In the genomic region with DNA sequence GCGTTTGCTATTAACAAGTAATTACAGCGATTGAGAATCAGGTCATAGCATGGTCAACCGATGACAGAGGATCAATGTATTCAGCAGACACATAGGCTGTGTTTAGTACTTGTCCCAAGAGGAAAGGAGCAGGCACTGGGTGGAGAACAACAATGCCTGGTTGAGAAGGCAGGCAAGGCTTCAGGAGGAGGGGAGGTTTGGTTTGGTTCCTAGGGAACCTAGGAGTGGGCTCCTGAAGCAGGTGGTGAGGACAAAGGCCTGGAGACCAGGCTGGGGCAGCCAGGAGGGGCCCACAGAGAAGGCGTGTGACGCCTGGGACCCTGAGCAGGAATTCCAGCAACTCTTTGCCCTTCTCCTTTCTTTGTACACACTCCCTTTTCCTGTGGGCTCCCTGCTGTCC, we compare ENCODE assay signal across 17 cellular contexts.
"Had no signal": no experiment of that assay in that cellular context is flagged by ENCODE, and none has a peak within 500 bp of the region (broad histone marks: within the 10 kb centered on the region; RNA-seq: fewer than 3 reads in every experiment).

No MANE protein-coding gene starts in this region.

- H3K9me3 Mint-ChIP-seq: activated CD4-positive, alpha-beta T cell treated with anti-CD3 and anti-CD28 coated beads, Interleukin-2, amount 10 ng/mL, durations not matched to agents 24 days and 14 days; activated T-helper 1 cell treated with anti-CD3 and anti-CD28 coated beads, Interleukin-12 subunit alpha, Interleukin-12 subunit beta, Interleukin-2, Interleukin-4 antibody, amounts not matched to agents 30 ng/mL and 10 ng/mL and 1 ng/mL, durations not matched to agents 14 hours and 24 hours and 36 hours; memory B cell; natural killer cell had no signal

- H3K27ac ChIP-seq: left ventricle myocardium inferior, sigmoid colon, spleen, thoracic aorta had no signal

- H3K4me1 ChIP-seq: spleen had no signal

- H3K36me3 ChIP-seq: left ventricle myocardium inferior, sigmoid colon, spleen, thoracic aorta had no signal

- H3K27ac Mint-ChIP-seq: activated CD4-positive, alpha-beta T cell treated with anti-CD3 and anti-CD28 coated beads, Interleukin-2, amount 10 ng/mL, durations not matched to agents 24 days and 14 days; activated T-helper 1 cell treated with anti-CD3 and anti-CD28 coated beads, Interleukin-12 subunit alpha, Interleukin-12 subunit beta, Interleukin-2, Interleukin-4 antibody, amounts not matched to agents 30 ng/mL and 10 ng/mL and 1 ng/mL, durations not matched to agents 14 hours and 24 hours and 36 hours; memory B cell; natural killer cell had no signal

- DNase-seq: activated CD4-positive, alpha-beta T cell treated with anti-CD3 and anti-CD28 coated beads, Interleukin-2, amount 10 ng/mL, durations not matched to agents 24 days and 14 days; activated CD4-positive, CD25-positive, alpha-beta regulatory T cell; cortex of kidney; effector CD8-positive, alpha-beta T cell; foreskin fibroblast; hippocampal formation; kidney; natural killer cell; nucleus accumbens; sigmoid colon; spleen; stimulated activated CD4-positive, alpha-beta T cell treated with anti-CD3 and anti-CD28 coated beads, Interleukin-1b, Interleukin-23, amount 100 ng/mL, for 48 hours; T-helper 2 cell had no signal

- H3K9me3 ChIP-seq: left ventricle myocardium inferior, sigmoid colon, spleen, thoracic aorta had no signal

- H3K4me3 Mint-ChIP-seq: activated CD4-positive, alpha-beta T cell treated with anti-CD3 and anti-CD28 coated beads, Interleukin-2, amount 10 ng/mL, durations not matched to agents 24 days and 14 days; activated T-helper 1 cell treated with anti-CD3 and anti-CD28 coated beads, Interleukin-12 subunit alpha, Interleukin-12 subunit beta, Interleukin-2, Interleukin-4 antibody, amounts not matched to agents 30 ng/mL and 10 ng/mL and 1 ng/mL, durations not matched to agents 14 hours and 24 hours and 36 hours; memory B cell; natural killer cell had no signal

- H3K36me3 Mint-ChIP-seq: memory B cell, natural killer cell had no signal

- H3K4me3 ChIP-seq: left ventricle myocardium inferior, sigmoid colon, spleen, thoracic aorta had no signal

- ATAC-seq: natural killer cell had no signal

- H3K27me3 ChIP-seq: sigmoid colon had no signal

- H3K4me1 Mint-ChIP-seq: activated CD4-positive, alpha-beta T cell treated with anti-CD3 and anti-CD28 coated beads, Interleukin-2, amount 10 ng/mL, durations not matched to agents 24 days and 14 days; memory B cell; natural killer cell had no signal
